In genomic region chrX:20057479-20057878, GRCh38 we compare ENCODE assay signal across 21 cellular contexts. TPM values are rescaled to one million over a fixed set of nuclear protein-coding genes. Genes with fewer than 3 reads are reported as not detected.
A peak's percentile ranks its signal among the peaks of the same experiment; 100 is the strongest.
DNase-seq lines count a peak whose midpoint lies in the region; ATAC-seq, FAIRE-seq and TF ChIP-seq lines count a peak whose summit lies in the region.
"Had no signal": no experiment of that assay in that cellular context is flagged by ENCODE, and none has a peak within 500 bp of the region (broad histone marks: within the 10 kb centered on the region; RNA-seq: fewer than 3 reads in every experiment).

No MANE protein-coding gene starts in this region.

- H3K27ac ChIP-seq in A549 (no peak overlapping the region), HEK293 (ENCODE audit: extremely low read depth, low read depth, low read length) (no peak overlapping the region), VCaP (peak overlapping the region; percentile 74)
- H3K27ac ChIP-seq: 22Rv1, C4-2B had no signal

- CTCF ChIA-PET in A549 (lab: Yijun Ruan, JAX) (interaction anchor here (0.8 to 2.6 kb wide), 3 partner anchors 10 to 152 kb away, joined by 3 to 15 read pairs (median 4); no protein-coding TSS in a partner anchor), HEK293 (lab: Yijun Ruan, JAX) (interaction anchor here (3.1 kb wide), 1 partner anchor 9 kb away, joined by 10 read pairs; no protein-coding TSS in a partner anchor)

- intact Hi-C loops in left colon (cut with DNase I, micrococcal nuclease) = no loop called here

- TF ChIP-seq RAD21 in A549 (conservative IDR thresholded peaks at IDR 0.05 in 1 of 2, IDR thresholded peaks at IDR 0.05 in 1 of 2) = no peak

- H3K36me3 ChIP-seq in HEK293 (ENCODE audit: control insufficient read depth in 2 of 2, insufficient read depth in 1 of 2, low read length in 2 of 2) (no peaks in the 10 kb centered on the region), MG63 (no peaks in the 10 kb centered on the region)
- H3K36me3 ChIP-seq: BE2C had no signal

- H3K9me3 ChIP-seq in A549 = no peaks in the 10 kb centered on the region
- no peaks in the 10 kb centered on the region for H3K9me3 ChIP-seq in HEK293 (ENCODE audit: control insufficient read depth, insufficient read depth, low read depth, low read length)
- H3K9me3 ChIP-seq in MG63 = no peaks in the 10 kb centered on the region
- H3K9me3 ChIP-seq: BE2C, Caco-2 had no signal

- TF ChIP-seq CTCF in A549 (IDR thresholded peaks at IDR 0.05) (no peak), HEK293 (tag by site-specific recombination; IDR thresholded peaks at IDR 0.05) (no peak), VCaP (conservative IDR thresholded peaks at IDR 0.05) (no peak)

- in situ Hi-C loops in G401 (cut with HindIII; ENCODE audit: low sequenced_read_pairs) = no loop called here

- H3K4me1 ChIP-seq in A549 = peaks cover 26% of the 10 kb centered on the region
- H3K4me1 ChIP-seq in HEK293 (ENCODE audit: control insufficient read depth, insufficient read depth, low read length) = no peaks in the 10 kb centered on the region
- H3K4me1 ChIP-seq: BE2C, Caco-2 had no signal

- FAIRE-seq in A549 (lab: Jason Lieb, UNC) = peak; percentile 7
- FAIRE-seq: A204.1, GM12878 had no signal

- 74% methylated on average over 4 of the region's 4 CpGs for WGBS in A549 (ENCODE audit: missing lambda C conversion rate)

- POLR2A ChIA-PET in A549 (lab: Yijun Ruan, JAX) (no interaction called here), HEK293 (lab: Yijun Ruan, JAX) (no interaction called here)

- TF ChIP-seq EP300 in A549 (IDR thresholded peaks at IDR 0.05) = no peak

- H3K27me3 ChIP-seq in MG63 = no peaks in the 10 kb centered on the region
- H3K27me3 ChIP-seq: BE2C had no signal

- ATAC-seq in A549 (no peak), left colon (peak; percentile 79)
- ATAC-seq: CD8-positive, alpha-beta T cell had no signal

- no peak overlapping the region for H3K4me2 ChIP-seq in A549
- H3K4me2 ChIP-seq: GM23338 had no signal

- H3K4me3 ChIP-seq in A549 (no peak overlapping the region), HEK293 (ENCODE audit: low read depth, low read length) (no peak overlapping the region), MG63 (no peak overlapping the region)
- H3K4me3 ChIP-seq: GM12878, GM23338 had no signal

- TF ChIP-seq POLR2A in A549 (IDR thresholded peaks at IDR 0.05; ENCODE audit: low read length) = no peak

- DNase-seq in A549 (ENCODE audit: low read depth in 1 of 2, low spot score in 1 of 2) = no peak
- DNase-seq in left colon = no peak
- no peak for DNase-seq in G401 (ENCODE audit: low spot score)
- no peak for DNase-seq in MG63
- DNase-seq in KG1 (lab: John Stamatoyannopoulos, UW) = no peak
- DNase-seq in activated naive CD4-positive, alpha-beta T cell (lab: John Stamatoyannopoulos, UW) = no peak
- DNase-seq: AML-193; BE2C; Caco-2; CD4-positive, CD25-positive, alpha-beta regulatory T cell; CD8-positive, alpha-beta T cell; DND-41; GDM1; H9 had no signal

TF ChIP-seq in A549, 52 proteins besides CTCF, POLR2A, EP300 and RAD21 (continues in another document):
- TF ChIP-seq NPAS2 (CRISPR knock-in tag; IDR thresholded peaks at IDR 0.05; ENCODE audit: borderline replicate concordance) (no peak), NFE2L2 (conservative IDR thresholded peaks at IDR 0.05; ENCODE audit: low read length) (no peak), HMGXB4 (CRISPR knock-in tag; IDR thresholded peaks at IDR 0.05; ENCODE audit: borderline replicate concordance) (no peak), HDAC2 (IDR thresholded peaks at IDR 0.05) (no peak), MYC (IDR thresholded peaks at IDR 0.05; ENCODE audit: borderline replicate concordance, low read length) (no peak)

TF ChIP-seq in HEK293, 187 proteins besides CTCF, POLR2A, EP300 and RAD21:
- TF ChIP-seq SP7 (tag by site-specific recombination; IDR thresholded peaks at IDR 0.05) (peak; percentile 66), SETDB1 (IDR thresholded peaks at IDR 0.05; ENCODE audit: insufficient read length, low read length) (no peak)

RNA-seq across cellular contexts. Expression of gene MAP7D2, which starts 59.2 kb away (rescaled TPM):
- 10.1 and 11.6 TPM in 2 replicates for polyA plus RNA-seq in A549 (2011; rRNA removed)
- 6.4 and 7.6 TPM in 2 replicates for polyA plus RNA-seq in A549 (2012; cell fraction: cytosol; rRNA removed)
- polyA plus RNA-seq in A549 (2012; cell fraction: nucleus; rRNA removed) = 6.1 and 8.0 TPM in 2 replicates
- 9.4 to 10.1 TPM (median 10.1 TPM) in 3 replicates for polyA plus RNA-seq in A549 (2017; fragmentation: RNase III; extraction: RNeasy Plus Mini Kit Qiagen cat#74134 plus additional on column Dnase treatment)
- polyA minus RNA-seq in A549 (2011; rRNA and poly(A)+ RNA removed) = 3.6 and 4.1 TPM in 2 replicates
- total RNA-seq in left colon = 1 to 10 TPM; 1.4 to 1.6 TPM
- not detected in 2 replicates for total RNA-seq in G401 (2014; rRNA removed; shearing (Covaris generic))
- total RNA-seq in MG63 (2014; rRNA removed; shearing (Covaris generic); ENCODE audit: low replicate concordance) = 0.07 and 0.25 TPM in 2 replicates
